Comparison of ENCODE assay signal across 8 cellular contexts in genomic region chr16:82229800-82230619, GRCh38. TPM values are rescaled to one million over a fixed set of nuclear protein-coding genes. Genes with fewer than 3 reads are reported as not detected.
A peak's percentile ranks its signal among the peaks of the same experiment; 100 is the strongest.
DNase-seq lines count a peak whose midpoint lies in the region; ATAC-seq and TF ChIP-seq lines count a peak whose summit lies in the region.

No MANE protein-coding gene starts in this region.

- POLR2A ChIA-PET in CD4-positive, alpha-beta T cell (lab: Charles Lee): no interaction called here

- no peaks in the 10 kb centered on the region for H3K36me3 Mint-ChIP-seq in CD4-positive, alpha-beta T cell (ENCODE audit: low read depth)
- H3K36me3 Mint-ChIP-seq in natural killer cell: no peaks in the 10 kb centered on the region

- CTCF ChIA-PET in CD4-positive, alpha-beta T cell (lab: Charles Lee): interaction anchor here (0.6 to 1.1 kb wide), 6 partner anchors 10 to 340 kb away, joined by 3 to 5 read pairs (median 4); no protein-coding TSS in a partner anchor

- WGBS in esophagus squamous epithelium, 2 donors: 53% methylated on average over 6 of the region's 6 CpGs

- TF ChIP-seq CTCF in CD4-positive, alpha-beta T cell (IDR thresholded peaks at IDR 0.05): peak; percentile 93
- TF ChIP-seq CTCF in esophagus squamous epithelium (IDR thresholded peaks at IDR 0.05) (peak; percentile 64 to 92 (median 90)), natural killer cell (IDR thresholded peaks at IDR 0.05) (peak; percentile 89)

- H3K4me1 ChIP-seq in NT2/D1 (ENCODE audit: insufficient read depth, insufficient read length) (peaks cover 3% of the 10 kb centered on the region), esophagus squamous epithelium (peaks cover 0 to 11% (median 0%) of the 10 kb centered on the region in 3 donors)

- H3K4me3 Mint-ChIP-seq in CD4-positive, alpha-beta T cell: no peak overlapping the region
- H3K4me3 Mint-ChIP-seq in natural killer cell: no peak overlapping the region

- H3K4me3 ChIP-seq in NT2/D1 (ENCODE audit: insufficient read length, low read depth): no peak overlapping the region
- no peak overlapping the region for H3K4me3 ChIP-seq in esophagus squamous epithelium

- no peak overlapping the region for H3K9ac ChIP-seq in NT2/D1 (ENCODE audit: insufficient read length, low read depth)

- no peaks in the 10 kb centered on the region for H3K27me3 ChIP-seq in CD4-positive, alpha-beta T cell (ENCODE audit: control insufficient read depth, insufficient read depth, low read length)
- H3K27me3 ChIP-seq in NT2/D1 (ENCODE audit: insufficient read depth, insufficient read length): no peaks in the 10 kb centered on the region
- no peaks in the 10 kb centered on the region for H3K27me3 ChIP-seq in esophagus squamous epithelium

- no peaks in the 10 kb centered on the region for H3K9me3 ChIP-seq in CD4-positive, alpha-beta T cell (ENCODE audit: control insufficient read depth, low read length)
- H3K9me3 ChIP-seq in NT2/D1 (ENCODE audit: insufficient read depth, low read length) (no peaks in the 10 kb centered on the region), esophagus squamous epithelium (no peaks in the 10 kb centered on the region)

- intact Hi-C loops in CD4-positive, alpha-beta T cell (cut with DNase I, micrococcal nuclease): loop anchor here (1.0 to 2.0 kb wide), 4 partner anchors 199 to 340 kb away; no protein-coding TSS in a partner anchor
- intact Hi-C loops in esophagus squamous epithelium (cut with DNase I): loop anchor here (5.0 kb wide), 1 partner anchor 198 kb away; no protein-coding TSS in a partner anchor
- intact Hi-C loops in natural killer cell (cut with micrococcal nuclease): loop anchor here (1.0 to 10.0 kb wide), 4 partner anchors 205 to 863 kb away; no protein-coding TSS in a partner anchor

- H3K27ac Mint-ChIP-seq in CD4-positive, alpha-beta T cell: no peak overlapping the region
- no peak overlapping the region for H3K27ac Mint-ChIP-seq in natural killer cell

- TF ChIP-seq POLR2A in esophagus squamous epithelium (IDR thresholded peaks at IDR 0.05): no peak

- DNase-seq in CD4-positive, alpha-beta T cell: peak; percentile 32 to 67 (median 50)
- DNase-seq in HPDE6-E6E7 (ENCODE audit: extremely low spot score) (peak; percentile 88), NT2/D1 (ENCODE audit: low read depth, low spot score) (peak; percentile 82), activated T-cell treated with anti-CD3 and anti-CD28 coated beads for 4 hours (peak; percentile 37), esophagus squamous epithelium (lab: John Stamatoyannopoulos, UW) (no peak), natural killer cell (peak; percentile 46)
- peak; percentile 6 to 53 (median 34) for DNase-seq in stimulated activated naive CD4-positive, alpha-beta T cell (lab: John Stamatoyannopoulos, UW)

- H3K9me3 Mint-ChIP-seq in CD4-positive, alpha-beta T cell: no peaks in the 10 kb centered on the region
- no peaks in the 10 kb centered on the region for H3K9me3 Mint-ChIP-seq in natural killer cell

- H3K4me1 Mint-ChIP-seq in CD4-positive, alpha-beta T cell (ENCODE audit: low read depth): no peaks in the 10 kb centered on the region
- H3K4me1 Mint-ChIP-seq in natural killer cell: peaks cover 0 to 4% of the 10 kb centered on the region in 2 donors

- no peaks in the 10 kb centered on the region for H3K36me3 ChIP-seq in NT2/D1 (ENCODE audit: insufficient read depth, insufficient read length, low read length)
- H3K36me3 ChIP-seq in esophagus squamous epithelium: no peaks in the 10 kb centered on the region

- no peak overlapping the region for H3K27ac ChIP-seq in CD4-positive, alpha-beta T cell (ENCODE audit: low read depth, low read length)
- no peak overlapping the region for H3K27ac ChIP-seq in esophagus squamous epithelium

- H3K27me3 Mint-ChIP-seq in CD4-positive, alpha-beta T cell: peaks cover 22% of the 10 kb centered on the region
- peaks cover 22 to 43% of the 10 kb centered on the region in 2 donors for H3K27me3 Mint-ChIP-seq in natural killer cell (ENCODE audit: low read depth in 2 of 2)

- no peak for ATAC-seq in CD4-positive, alpha-beta T cell (ENCODE audit: poor library complexity)
- peak in 2 of 3 donors; percentile 65 to 67 for ATAC-seq in natural killer cell
- ATAC-seq in GM21619 (IDR thresholded peaks at IDR 0.05; ENCODE audit: unreplicated experiment): no peak

RNA-seq across cellular contexts. Expression of gene MPHOSPH6, which starts 60.0 kb away (rescaled TPM):
- total RNA-seq in CD4-positive, alpha-beta T cell: 10 to 100 TPM; 14.3 to 15.5 TPM
- 10 to 100 TPM; 35.3 to 73.5 (median 51.9) TPM for total RNA-seq in esophagus squamous epithelium
- total RNA-seq in natural killer cell: 10 to 100 TPM; 14.5 to 25.3 (median 15.5) TPM

Comparison
In these comparisons a context has a peak if more than half of its experiments do, and no peak if none do; other contexts are left out.
1. ATAC-seq: peak in natural killer cell (2 of 3); none in CD4-positive, alpha-beta T cell (single experiment) and GM21619 (single experiment).
2. Peak in every context shown above with its lines, with median percentiles within 50 percentile points of each other: CTCF ChIP-seq.